8 cellular contexts compared by ENCODE assay signal in the genomic region with DNA sequence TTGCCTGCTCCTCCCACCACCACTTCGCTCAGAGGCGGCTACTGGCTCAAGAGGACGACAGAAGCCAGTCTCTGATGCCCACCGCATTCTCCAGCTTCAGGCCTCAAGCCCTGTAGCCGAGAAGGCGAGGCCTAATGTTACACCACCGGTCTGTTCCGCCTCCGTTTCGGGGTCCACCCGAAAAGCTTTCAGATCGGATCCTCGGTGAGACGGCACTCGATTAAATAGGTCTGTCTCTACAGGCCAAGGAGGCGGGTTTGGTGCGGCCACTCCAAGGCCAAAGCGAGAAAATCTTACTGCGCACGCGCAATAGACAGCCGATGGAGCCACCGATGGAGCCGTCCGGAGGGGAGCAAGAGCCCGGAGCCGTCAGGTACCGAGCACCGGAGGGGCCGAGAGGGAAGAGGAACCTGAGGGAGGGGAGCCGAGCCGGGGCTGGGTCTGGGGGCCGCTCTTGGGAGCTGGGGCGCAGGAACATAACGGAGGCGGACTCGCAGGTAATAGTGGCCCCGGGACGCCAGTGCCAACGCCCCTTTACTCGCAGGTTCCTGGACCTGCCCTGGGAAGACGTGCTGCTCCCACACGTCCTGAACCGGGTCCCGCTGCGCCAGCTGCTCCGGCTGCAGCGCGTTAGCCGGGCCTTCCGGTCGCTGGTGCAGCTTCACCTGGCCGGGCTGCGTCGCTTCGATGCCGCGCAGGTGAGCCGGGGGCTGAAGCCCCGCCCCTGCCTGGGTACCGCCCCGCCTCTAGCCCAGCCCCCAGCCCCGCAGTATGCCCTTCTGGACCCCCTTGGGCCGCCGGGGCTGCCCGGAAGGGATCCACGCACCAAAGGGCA. TPM values are rescaled to one million over a fixed set of nuclear protein-coding genes. Genes with fewer than 3 reads are reported as not detected.
DNase-seq lines count a peak whose midpoint lies in the region; ATAC-seq and TF ChIP-seq lines count a peak whose summit lies in the region.

A gene with protein sequence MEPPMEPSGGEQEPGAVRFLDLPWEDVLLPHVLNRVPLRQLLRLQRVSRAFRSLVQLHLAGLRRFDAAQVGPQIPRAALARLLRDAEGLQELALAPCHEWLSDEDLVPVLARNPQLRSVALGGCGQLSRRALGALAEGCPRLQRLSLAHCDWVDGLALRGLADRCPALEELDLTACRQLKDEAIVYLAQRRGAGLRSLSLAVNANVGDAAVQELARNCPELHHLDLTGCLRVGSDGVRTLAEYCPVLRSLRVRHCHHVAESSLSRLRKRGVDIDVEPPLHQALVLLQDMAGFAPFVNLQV (plus strand): TSS at position 27 of the 835 bp plus-strand sequence. CDS start 294 bp downstream, at position 321.

- DNase-seq in BJ (ENCODE audit: low read depth) (peak; percentile 68), NCI-H69 (lab: John Stamatoyannopoulos, UW) (peak; percentile 94), coronary artery (ENCODE audit: low spot score) (peak; percentile 98), left kidney (ENCODE audit: low read depth, low spot score) (peak; percentile 99)
- peak; percentile 97 for DNase-seq in activated CD4-positive, alpha-beta T cell treated with anti-CD3 and anti-CD28 coated beads, Interleukin-2, amount 10 ng/mL, durations not matched to agents 7 days and 5 days
- peak; percentile 96 to 97 for DNase-seq in stimulated activated CD4-positive, alpha-beta T cell treated with anti-CD3 and anti-CD28 coated beads, Interleukin-2, amount 100 ng/mL, for 24 hours

- no peaks in the 10 kb centered on the region for H3K9me3 Mint-ChIP-seq in activated CD4-positive, alpha-beta T cell treated with anti-CD3 and anti-CD28 coated beads, Interleukin-2, amount 10 ng/mL, durations not matched to agents 7 days and 5 days

- POLR2A ChIA-PET in BJ (lab: Charles Lee) = interaction anchor here (0.5 to 3.1 kb wide), 3 partner anchors 11 to 191 kb away, joined by 3 to 7 read pairs (median 3); partner anchors contain the start of genes CUEDC2 and NFKB2
- POLR2A ChIA-PET in activated CD4-positive, alpha-beta T cell treated with anti-CD3 and anti-CD28 coated beads, Interleukin-2, amount 10 ng/mL, durations not matched to agents 7 days and 5 days (lab: Charles Lee) = interaction anchor here (0.6 to 1.3 kb wide), 3 partner anchors 11 to 223 kb away, joined by 3 to 4 read pairs (median 3); partner anchors contain the start of genes CUEDC2 and TRIM8

- peaks cover 14% of the 10 kb centered on the region for H3K36me3 Mint-ChIP-seq in activated CD4-positive, alpha-beta T cell treated with anti-CD3 and anti-CD28 coated beads, Interleukin-2, amount 10 ng/mL, durations not matched to agents 7 days and 5 days (ENCODE audit: low read depth)

- H3K4me3 ChIP-seq in BJ (ENCODE audit: low read depth, low read length) = peak within 1 kb of the TSS; percentile 82
- peak within 1 kb of the TSS; percentile 90 for H3K4me3 ChIP-seq in coronary artery

- H3K27me3 ChIP-seq in BJ (ENCODE audit: control insufficient read depth, insufficient read depth, low read length) = peaks cover 4% of the 10 kb centered on the region

- ATAC-seq in GM19328 (IDR thresholded peaks at IDR 0.05; ENCODE audit: unreplicated experiment) (peak; percentile 79), HG03520 (IDR thresholded peaks at IDR 0.05; ENCODE audit: unreplicated experiment) (peak; percentile 58)

- H3K27me3 Mint-ChIP-seq in activated CD4-positive, alpha-beta T cell treated with anti-CD3 and anti-CD28 coated beads, Interleukin-2, amount 10 ng/mL, durations not matched to agents 7 days and 5 days = peaks cover 18% of the 10 kb centered on the region

- peak within 1 kb of the TSS; percentile 90 for H3K4me3 Mint-ChIP-seq in activated CD4-positive, alpha-beta T cell treated with anti-CD3 and anti-CD28 coated beads, Interleukin-2, amount 10 ng/mL, durations not matched to agents 7 days and 5 days

- H3K27ac Mint-ChIP-seq in activated CD4-positive, alpha-beta T cell treated with anti-CD3 and anti-CD28 coated beads, Interleukin-2, amount 10 ng/mL, durations not matched to agents 7 days and 5 days = peak within 1 kb of the TSS; percentile 95

- peaks cover 37% of the 10 kb centered on the region for H3K4me1 Mint-ChIP-seq in activated CD4-positive, alpha-beta T cell treated with anti-CD3 and anti-CD28 coated beads, Interleukin-2, amount 10 ng/mL, durations not matched to agents 7 days and 5 days

- peak within 1 kb of the TSS; percentile 83 to 94 for H3K27ac ChIP-seq in coronary artery

- H3K36me3 ChIP-seq in BJ (ENCODE audit: control insufficient read depth, insufficient read depth, low read length) = peaks cover 8% of the 10 kb centered on the region

- TF ChIP-seq CTCF in BJ (IDR thresholded peaks at IDR 0.05; ENCODE audit: insufficient read depth, low read depth, low read length) (no peak), coronary artery (IDR thresholded peaks at IDR 0.05) (no peak)

- CTCF ChIA-PET in BJ (lab: Yijun Ruan, JAX) = interaction anchor here (0.8 to 7.0 kb wide), 16 partner anchors 10 to 251 kb away, joined by 3 to 60 read pairs (median 18); partner anchors contain the start of genes C10orf95 and CUEDC2
- CTCF ChIA-PET in activated CD4-positive, alpha-beta T cell treated with anti-CD3 and anti-CD28 coated beads, Interleukin-2, amount 10 ng/mL, durations not matched to agents 7 days and 5 days (lab: Charles Lee) = interaction anchor here (0.8 to 6.2 kb wide), 17 partner anchors 9 to 252 kb away, joined by 3 to 47 read pairs (median 6); partner anchors contain the start of genes ACTR1A, CUEDC2 and ELOVL3

RNA-seq across cellular contexts. Expression of the gene that starts here (rescaled TPM):
- 3.5 and 7.5 TPM in 2 replicates for polyA plus RNA-seq in BJ (2011; rRNA removed)
- 0.77 and 1.2 TPM in 2 replicates for polyA minus RNA-seq in BJ (2011; rRNA and poly(A)+ RNA removed)
- 10 to 100 TPM in 1 of 2 experiments, 1 to 10 TPM in 1; 8.7 to 11.2 TPM for total RNA-seq in activated CD4-positive, alpha-beta T cell treated with anti-CD3 and anti-CD28 coated beads, Interleukin-2, amount 10 ng/mL, durations not matched to agents 7 days and 5 days

Comparison
In these comparisons a context has a peak if more than half of its experiments do, and no peak if none do; other contexts are left out.
1. Peak in every context shown above with its lines: DNase-seq, ATAC-seq, H3K4me3 ChIP-seq and H3K27ac ChIP-seq.